ENCODE assay signal across 8 cellular contexts in genomic region chr10:58322072-58322834, GRCh38. TPM values are rescaled to one million over a fixed set of nuclear protein-coding genes. Genes with fewer than 3 reads are reported as not detected.
DNase-seq lines count a peak whose midpoint lies in the region; ATAC-seq and TF ChIP-seq lines count a peak whose summit lies in the region.

No MANE protein-coding gene starts in this region.

- no peaks in the 10 kb centered on the region for H3K9me2 ChIP-seq in PC-9 (ENCODE audit: insufficient read depth)

- TF ChIP-seq CTCF in PC-9 (conservative IDR thresholded peaks at IDR 0.05) = no peak
- no peak for TF ChIP-seq CTCF in testis (IDR thresholded peaks at IDR 0.05)

- 64 to 72% methylated on average over 3 of the region's 3 CpGs for WGBS in testis, 2 donors

- peaks cover 6% of the 10 kb centered on the region for H3K4me1 Mint-ChIP-seq in memory B cell
- peaks cover 6 to 10% (median 8%) of the 10 kb centered on the region in 4 donors for H3K4me1 Mint-ChIP-seq in CD4-positive, alpha-beta memory T cell

- no peak overlapping the region for H3K4me3 Mint-ChIP-seq in memory B cell
- H3K4me3 Mint-ChIP-seq in CD4-positive, alpha-beta memory T cell = peak overlapping the region in 2 of 8 donors; percentile 20

- no peaks in the 10 kb centered on the region for H3K79me2 ChIP-seq in PC-9 (ENCODE audit: low read depth)

- H4K20me1 ChIP-seq in PC-9 (ENCODE audit: insufficient read depth) = no peaks in the 10 kb centered on the region

- TF ChIP-seq POLR2A in testis (IDR thresholded peaks at IDR 0.05) = no peak

- H3F3A ChIP-seq in PC-9 (ENCODE audit: insufficient read depth, low read depth) = peaks cover 17% of the 10 kb centered on the region

- no peaks in the 10 kb centered on the region for H3K36me3 ChIP-seq in PC-9 (ENCODE audit: low read depth)
- H3K36me3 ChIP-seq in testis (ENCODE audit: low read depth, missing control alignments) = no peaks in the 10 kb centered on the region
- no peaks in the 10 kb centered on the region for H3K36me3 ChIP-seq in CD4-positive, alpha-beta memory T cell (ENCODE audit: insufficient read depth, low read length)

- H3K27me3 ChIP-seq in PC-9 (ENCODE audit: insufficient read depth, low read depth) (no peaks in the 10 kb centered on the region), testis (no peaks in the 10 kb centered on the region)
- H3K27me3 ChIP-seq in CD4-positive, alpha-beta memory T cell (ENCODE audit: insufficient read depth, low read length) = no peaks in the 10 kb centered on the region

- intact Hi-C loops in PC-9 (cut with micrococcal nuclease; ENCODE audit: unreplicated experiment) = no loop called here
- intact Hi-C loops in testis (cut with DNase I; ENCODE audit: low total_unique reads) = no loop called here
- intact Hi-C loops in CD4-positive, alpha-beta memory T cell (cut with micrococcal nuclease) = no loop called here

- H3K4me2 ChIP-seq in PC-9 = peak overlapping the region; percentile 46

- H3K36me3 Mint-ChIP-seq in memory B cell = no peaks in the 10 kb centered on the region
- H3K36me3 Mint-ChIP-seq in CD4-positive, alpha-beta memory T cell = peaks cover 0 to 3% of the 10 kb centered on the region in 2 donors

- CTCF ChIA-PET in PC-9 (lab: Charles Lee) = no interaction called here
- CTCF ChIA-PET in CD4-positive, alpha-beta memory T cell (lab: Charles Lee; ENCODE audit: partially characterized antibody) = interaction anchor here (1.2 kb wide), 1 partner anchor 22 kb away, joined by 6 read pairs; no protein-coding TSS in a partner anchor

- no peaks in the 10 kb centered on the region for H3K9me3 ChIP-seq in PC-9 (ENCODE audit: insufficient read depth, low read depth)
- H3K9me3 ChIP-seq in testis = no peaks in the 10 kb centered on the region
- H3K9me3 ChIP-seq in CD4-positive, alpha-beta memory T cell (ENCODE audit: control insufficient read depth in 1 of 2, low read length in 2 of 2) = no peaks in the 10 kb centered on the region

- peak overlapping the region; percentile 29 for H3K27ac Mint-ChIP-seq in memory B cell
- peak overlapping the region in 1 of 7 donors; percentile 1 for H3K27ac Mint-ChIP-seq in CD4-positive, alpha-beta memory T cell

- ATAC-seq in GM18867 (IDR thresholded peaks at IDR 0.05; ENCODE audit: unreplicated experiment) (peak; percentile 81), HG02884 (IDR thresholded peaks at IDR 0.05; ENCODE audit: unreplicated experiment) (peak; percentile 65), memory B cell (ENCODE audit: low read depth) (peak; percentile 95)

- H3K4me3 ChIP-seq in PC-9 (peak overlapping the region; percentile 10; the same call in 1 of the 2 replicates), testis (no peak overlapping the region)
- no peak overlapping the region for H3K4me3 ChIP-seq in CD4-positive, alpha-beta memory T cell (ENCODE audit: low read length in 2 of 2)

- no TSS peak for BruUV-seq in PC-9 (replicated peaks; lab: Mats Ljungman, UMichigan)

- POLR2A ChIA-PET in PC-9 (lab: Charles Lee; ENCODE audit: unreplicated experiment) = interaction anchor here (0.5 kb wide), 1 partner anchor 13 kb away, joined by 3 read pairs; no protein-coding TSS in a partner anchor
- POLR2A ChIA-PET in CD4-positive, alpha-beta memory T cell (lab: Charles Lee; ENCODE audit: partially characterized antibody) = interaction anchor here (1.0 kb wide), 1 partner anchor 13 kb away, joined by 3 read pairs; no protein-coding TSS in a partner anchor

- no peaks in the 10 kb centered on the region for H3K27me3 Mint-ChIP-seq in memory B cell
- H3K27me3 Mint-ChIP-seq in CD4-positive, alpha-beta memory T cell = peaks cover under 1 to 3% of the 10 kb centered on the region in 2 donors

- H3K9me3 Mint-ChIP-seq in memory B cell = no peaks in the 10 kb centered on the region
- no peaks in the 10 kb centered on the region for H3K9me3 Mint-ChIP-seq in CD4-positive, alpha-beta memory T cell

- H3K27ac ChIP-seq in PC-9 (peak overlapping the region; percentile 59), testis (no peak overlapping the region)
- no peak overlapping the region for H3K27ac ChIP-seq in CD4-positive, alpha-beta memory T cell (ENCODE audit: low read depth, low read length)

- peaks cover 33% of the 10 kb centered on the region for H3K4me1 ChIP-seq in PC-9 (replicated peaks; ENCODE audit: insufficient read depth)
- H3K4me1 ChIP-seq in testis = no peaks in the 10 kb centered on the region
- H3K4me1 ChIP-seq in CD4-positive, alpha-beta memory T cell (ENCODE audit: insufficient read depth, low read length) = peaks cover 8% of the 10 kb centered on the region

- H2AFZ ChIP-seq in PC-9 = peak overlapping the region; percentile 40; the same call in 1 of the 2 replicates

- DNase-seq in PC-9 = peak; percentile 9 to 87
- peak in 1 of 2 donors; percentile 16 for DNase-seq in memory B cell (ENCODE audit: low spot score in 2 of 2)
- no peak for DNase-seq in NCI-H2107 (lab: John Stamatoyannopoulos, UW)
- DNase-seq in testis = no peak
- DNase-seq in CD4-positive, alpha-beta memory T cell = no peak
- DNase-seq in stimulated activated naive CD4-positive, alpha-beta T cell treated with Interleukin-2 at 50 U/mL for 16 hours (lab: John Stamatoyannopoulos, UW) = no peak

RNA-seq across cellular contexts. Expression of gene UBE2D1, which starts 12.6 kb away (rescaled TPM):
- 16.9 and 24.0 TPM in 2 replicates for total RNA-seq in PC-9 (2021)
- total RNA-seq in testis = 10 to 100 TPM in 1 of 2 donors, 1 to 10 TPM in 1; 8.4 to 13.1 TPM
- polyA plus RNA-seq in testis (ENCODE audit: insufficient read depth, low read depth, low replicate concordance) = 10.0 TPM
- total RNA-seq in CD4-positive, alpha-beta memory T cell = 10 to 100 TPM; 13.4 to 13.6 TPM
- 10 to 100 TPM; 20.8 to 23.4 TPM for polyA plus RNA-seq in CD4-positive, alpha-beta memory T cell

RNA-seq across cellular contexts. Expression of gene CISD1, which starts 53.3 kb away (rescaled TPM):
- total RNA-seq in PC-9 (2021) = 62.5 and 75.3 TPM in 2 replicates
- total RNA-seq in testis = 10 to 100 TPM; 20.3 to 20.7 TPM
- polyA plus RNA-seq in testis (ENCODE audit: insufficient read depth, low read depth, low replicate concordance) = 71.2 TPM
- 10 to 100 TPM; 13.7 to 15.8 TPM for total RNA-seq in CD4-positive, alpha-beta memory T cell
- 10 to 100 TPM; 48.9 to 61.1 TPM for polyA plus RNA-seq in CD4-positive, alpha-beta memory T cell

RNA-seq across cellular contexts. Expression of gene IPMK, which starts 54.6 kb away (rescaled TPM):
- 6.9 and 11.1 TPM in 2 replicates for total RNA-seq in PC-9 (2021)
- total RNA-seq in testis = 1 to 10 TPM; 3.3 to 4.3 TPM
- polyA plus RNA-seq in testis (ENCODE audit: insufficient read depth, low read depth, low replicate concordance) = 3.7 TPM
- total RNA-seq in CD4-positive, alpha-beta memory T cell = 1 to 10 TPM; 6.1 to 6.5 TPM
- 1 to 10 TPM; 1.2 to 2.0 TPM for polyA plus RNA-seq in CD4-positive, alpha-beta memory T cell

Comparison
In these comparisons a context has a peak if more than half of its experiments do, and no peak if none do; other contexts are left out.
1. DNase-seq: peak in PC-9 (2 of 2); none in NCI-H2107 (single experiment), testis (single experiment), CD4-positive, alpha-beta memory T cell (0 of 5) and stimulated activated naive CD4-positive, alpha-beta T cell treated with Interleukin-2 at 50 U/mL for 16 hours (single experiment).
2. Peak in every context shown above with its lines, with median percentiles within 50 percentile points of each other: ATAC-seq.